In the genomic region with DNA sequence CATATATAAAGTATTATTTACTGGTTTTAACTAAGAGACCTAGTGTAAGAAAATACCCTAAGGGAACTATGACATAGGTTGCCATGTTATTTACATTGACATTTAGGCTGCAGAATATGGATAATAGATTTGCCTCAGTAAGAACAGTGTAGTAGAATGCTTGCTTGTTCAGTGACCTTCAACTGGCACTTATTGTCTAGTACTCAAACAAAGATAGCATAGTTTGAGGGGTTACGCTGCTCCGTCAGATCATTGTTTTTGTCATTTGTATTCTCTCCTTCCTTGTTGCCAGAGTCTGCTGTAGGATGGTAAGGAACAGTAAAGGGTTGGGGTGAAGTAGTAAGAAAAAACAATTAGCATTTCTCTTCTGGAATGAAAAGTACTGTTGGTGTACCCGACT, we compare ENCODE assay signal across 18 cellular contexts.
"Had no signal": no experiment of that assay in that cellular context is flagged by ENCODE, and none has a peak within 500 bp of the region (broad histone marks: within the 10 kb centered on the region; RNA-seq: fewer than 3 reads in every experiment).

No MANE protein-coding gene starts in this region.

- H3K36me3 ChIP-seq: uterus had no signal

- DNase-seq: activated CD4-positive, alpha-beta memory T cell treated with anti-CD3 and anti-CD28 coated beads for 36 hours; activated CD4-positive, alpha-beta T cell treated with anti-CD3 and anti-CD28 coated beads for 36 hours; activated naive CD4-positive, alpha-beta T cell treated with Interleukin-2 at 50 U/mL for 16 hours; activated naive CD8-positive, alpha-beta T cell treated with anti-CD3 and anti-CD28 coated beads, Interleukin-2, amount 10 ng/mL, durations not matched to agents 7 days and 5 days; body of pancreas; cortex of kidney; effector CD4-positive, alpha-beta T cell; mammary epithelial cell; naive thymus-derived CD4-positive, alpha-beta T cell; stimulated activated CD4-positive, alpha-beta T cell treated with anti-CD3 and anti-CD28 coated beads, Interleukin-1b, Interleukin-23, amount 100 ng/mL, for 48 hours; stimulated activated CD8-positive, alpha-beta memory T cell treated with anti-CD3 and anti-CD28 coated beads, Interleukin-4, amount 100 ng/mL, for 48 hours; stimulated activated naive CD4-positive, alpha-beta T cell; uterus had no signal

- H3K9me3 ChIP-seq: body of pancreas, gastroesophageal sphincter, tibial nerve, uterus had no signal

- ATAC-seq: activated CD4-positive, alpha-beta T cell treated with anti-CD3 and anti-CD28 coated beads for 36 hours; activated T-helper 17 cell treated with anti-CD3 and anti-CD28 coated beads, Interleukin-2, amount 50 U/mL, for 72 hours; body of pancreas; gastroesophageal sphincter; naive thymus-derived CD4-positive, alpha-beta T cell; WTC11 had no signal

- H3K4me1 ChIP-seq: gastroesophageal sphincter, uterus had no signal

- H3K27ac ChIP-seq: body of pancreas, gastroesophageal sphincter, SK-N-MC, uterus had no signal

- H3K4me3 ChIP-seq: body of pancreas, gastroesophageal sphincter, SK-N-MC, tibial nerve, uterus had no signal

- H3K27me3 ChIP-seq: body of pancreas, gastroesophageal sphincter, tibial nerve, uterus had no signal
